Comparison of ENCODE assay signal across 9 cellular contexts in the genomic region with DNA sequence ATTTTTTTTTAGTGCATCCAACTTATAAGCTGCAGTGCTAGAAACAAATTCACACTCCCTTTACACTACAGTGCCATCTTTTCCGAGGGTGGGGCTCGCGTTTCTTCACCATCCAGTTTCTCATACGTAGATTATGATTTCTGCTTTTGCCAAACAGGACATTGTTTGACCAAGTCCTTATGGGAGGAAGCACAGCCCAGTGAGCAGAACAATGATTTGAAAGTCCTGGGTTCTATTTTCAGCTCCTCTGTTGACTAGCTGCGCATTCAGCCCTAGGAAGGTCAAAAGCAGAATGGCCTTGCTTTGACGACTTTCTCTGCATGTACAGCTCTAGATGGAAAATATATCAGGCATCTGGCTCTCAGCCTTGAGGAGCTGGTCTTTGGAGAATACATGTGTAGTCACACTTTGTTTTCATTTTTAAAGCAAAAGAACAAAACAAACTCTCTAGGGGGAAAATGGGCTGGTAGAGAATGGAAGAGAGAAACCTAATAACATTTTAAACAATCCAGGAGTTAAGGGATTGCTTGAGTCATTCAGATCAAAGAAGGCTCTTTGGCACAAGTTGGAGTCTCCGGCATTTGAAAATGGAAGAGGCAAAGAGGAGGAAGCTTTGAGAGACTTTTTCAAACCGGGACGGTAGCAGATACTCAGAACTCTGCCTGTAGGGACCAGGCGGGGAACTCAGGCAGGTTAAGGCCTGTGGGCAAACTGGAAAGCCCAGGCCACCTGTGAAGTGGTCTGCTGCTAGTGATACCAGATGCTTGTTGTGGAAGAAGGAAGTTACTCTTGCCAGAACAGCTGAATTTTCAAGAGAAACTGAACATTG.
DNase-seq lines count a peak whose midpoint lies in the region; ATAC-seq and TF ChIP-seq lines count a peak whose summit lies in the region.
"Had no signal": no experiment of that assay in that cellular context is flagged by ENCODE, and none has a peak within 500 bp of the region (broad histone marks: within the 10 kb centered on the region; RNA-seq: fewer than 3 reads in every experiment).

No MANE protein-coding gene starts in this region.

- POLR2A ChIA-PET in GM10248 (lab: Yijun Ruan, JAX), result interaction anchor here (0.6 to 1.6 kb wide), 5 partner anchors 13 to 308 kb away, joined by 3 to 6 read pairs (median 3); partner anchors contain the start of gene BTG1

- DNase-seq in GM10248 (ENCODE audit: extremely low spot score) (peak; percentile 40), right atrium auricular region (ENCODE audit: low spot score) (no peak), NCI-H1092 treated with DMSO at 0.1 percent for 48 hours (lab: John Stamatoyannopoulos, UW) (no peak), AG08396 (ENCODE audit: low spot score) (no peak), coronary artery (ENCODE audit: low spot score) (no peak), amniotic stem cell (lab: John Stamatoyannopoulos, UW) (no peak)

- peaks cover 52 to 67% (median 55%) of the 10 kb centered on the region in 3 donors for H3K4me1 Mint-ChIP-seq in IgD-negative memory B cell

- CTCF ChIA-PET in GM10248 (lab: Yijun Ruan, JAX), result interaction anchor here (0.8 to 2.5 kb wide), 12 partner anchors 9 to 126 kb away, joined by 3 to 9 read pairs (median 4); no protein-coding TSS in a partner anchor

- H3K27ac ChIP-seq in right atrium auricular region, result peak overlapping the region; percentile 64 to 65
- H3K27ac ChIP-seq in coronary artery, result peak overlapping the region in 1 of 2 donors; percentile 34

- peaks cover 9% of the 10 kb centered on the region for H3K36me3 Mint-ChIP-seq in IgD-negative memory B cell

- peaks cover 2% of the 10 kb centered on the region for H3K27me3 Mint-ChIP-seq in IgD-negative memory B cell

- H3K27me3 ChIP-seq in right atrium auricular region, result no peaks in the 10 kb centered on the region
- H3K27me3 ChIP-seq: pancreas had no signal

- peak overlapping the region; percentile 98 to 99 (median 98) for H3K27ac Mint-ChIP-seq in IgD-negative memory B cell

- ATAC-seq in GM21390 (IDR thresholded peaks at IDR 0.05; ENCODE audit: unreplicated experiment), result peak; percentile 83

- H3K9me3 Mint-ChIP-seq in IgD-negative memory B cell, result peaks cover 0 to 4% (median 0%) of the 10 kb centered on the region in 3 donors

- H3K9me3 ChIP-seq in right atrium auricular region, result no peaks in the 10 kb centered on the region
- H3K9me3 ChIP-seq: pancreas had no signal

- H3K4me3 ChIP-seq in right atrium auricular region (no peak overlapping the region), coronary artery (no peak overlapping the region)
- H3K4me3 ChIP-seq: pancreas had no signal

- H3K36me3 ChIP-seq in right atrium auricular region, result no peaks in the 10 kb centered on the region
- H3K36me3 ChIP-seq: pancreas had no signal

- H3K4me1 ChIP-seq in right atrium auricular region, result peaks cover 0 to 17% of the 10 kb centered on the region in 2 donors
- H3K4me1 ChIP-seq: pancreas had no signal

- peak overlapping the region; percentile 71 to 90 (median 90) for H3K4me3 Mint-ChIP-seq in IgD-negative memory B cell

- TF ChIP-seq CTCF in GM10248 (IDR thresholded peaks at IDR 0.05; ENCODE audit: control extremely low read depth, extremely low read depth, low read depth, missing control alignments), result no peak
- no peak for TF ChIP-seq CTCF in right atrium auricular region (IDR thresholded peaks at IDR 0.05)
- no peak for TF ChIP-seq CTCF in coronary artery (IDR thresholded peaks at IDR 0.05)
